In the genomic region with DNA sequence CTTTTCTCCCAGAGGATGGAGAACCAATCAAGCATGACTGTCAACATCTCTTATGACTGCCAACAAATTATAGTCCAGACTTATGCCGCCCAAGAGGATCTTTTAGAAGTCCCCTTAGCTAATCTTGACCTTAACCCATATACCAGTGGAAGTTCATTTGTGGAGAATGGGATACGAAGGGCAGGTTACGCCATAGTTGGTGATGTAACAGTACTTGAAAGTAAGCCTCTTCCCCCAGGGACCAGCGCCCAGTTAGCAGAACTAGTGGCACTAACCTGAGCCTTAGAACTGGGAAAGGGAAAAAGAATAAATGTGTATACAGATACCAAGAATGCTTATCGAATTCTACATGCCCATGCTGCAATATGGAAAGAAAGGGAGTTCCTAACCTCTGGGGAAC, we compare ENCODE assay signal across 10 cellular contexts. TPM values are rescaled to one million over a fixed set of nuclear protein-coding genes. Genes with fewer than 3 reads are reported as not detected.
A peak's percentile ranks its signal among the peaks of the same experiment; 100 is the strongest.
DNase-seq lines count a peak whose midpoint lies in the region; ATAC-seq, FAIRE-seq and TF ChIP-seq lines count a peak whose summit lies in the region.
"Not testable (repeated sequence)": the region's sequence is repeated elsewhere in the genome, so short reads cannot be mapped to it uniquely, and the experiment has no call there.
"Had no signal": no experiment of that assay in that cellular context is flagged by ENCODE, and none has a peak within 500 bp of the region (broad histone marks: within the 10 kb centered on the region; RNA-seq: fewer than 3 reads in every experiment).

No MANE protein-coding gene starts in this region.

- not testable (repeated sequence) for H2BK5ac ChIP-seq in mesendoderm (ENCODE audit: low read length)

- H3K27ac ChIP-seq in endodermal cell (ENCODE audit: low read depth, low read length); HepG2 (ENCODE audit: extremely low read length, insufficient read depth, low read length); mesendoderm (ENCODE audit: low read depth, low read length): not testable (repeated sequence)

- not testable (repeated sequence) for H3K9ac ChIP-seq in endodermal cell (ENCODE audit: extremely low read depth, low read length, poor library complexity, severe bottlenecking); HepG2 (ENCODE audit: insufficient read depth, low read depth, low read length); mesendoderm (ENCODE audit: low read length)

- ATAC-seq in HepG2 = not testable (repeated sequence)

- H3K4me3 ChIP-seq in NB4 (ENCODE audit: low read depth, low read length); HepG2 (replicated peaks in 1 of 3; ENCODE audit: insufficient read depth in 1 of 3, low read depth in 2 of 3, low read length in 3 of 3); mesendoderm (ENCODE audit: low read length): not testable (repeated sequence)
- H3K4me3 ChIP-seq in endodermal cell (ENCODE audit: low read length) = peak overlapping the region; percentile 8

- not testable (repeated sequence) for H2BK120ac ChIP-seq in mesendoderm (ENCODE audit: low read depth, low read length)

- H3K27me3 ChIP-seq in endodermal cell (ENCODE audit: control insufficient read depth, insufficient read depth, low read length, poor library complexity, severe bottlenecking) (peaks cover 23% of the 10 kb centered on the region), HepG2 (ENCODE audit: control insufficient read depth in 1 of 2, insufficient read depth in 2 of 2, low read length in 2 of 2) (peaks cover 0 to 16% of the 10 kb centered on the region in 2 experiments; a peak in 3 of 5 replicates), mesendoderm (ENCODE audit: insufficient read depth, low read length, poor library complexity) (peaks cover 14% of the 10 kb centered on the region)

- not testable (repeated sequence) for H3K18ac ChIP-seq in mesendoderm (ENCODE audit: low read length)

- POLR2A ChIA-PET in HepG2 (lab: Yijun Ruan, JAX) = not testable (repeated sequence)

- H3K9me3 ChIP-seq in endodermal cell (ENCODE audit: control insufficient read depth, low read length) (peaks cover 26% of the 10 kb centered on the region), HepG2 (ENCODE audit: low read length) (peaks cover 11% of the 10 kb centered on the region)

- H3K4me1 ChIP-seq in endodermal cell (ENCODE audit: control insufficient read depth, insufficient read depth, low read length); mesendoderm (ENCODE audit: control insufficient read depth, low read depth, low read length): not testable (repeated sequence)
- peaks cover 52% of the 10 kb centered on the region for H3K4me1 ChIP-seq in HepG2 (ENCODE audit: insufficient read depth, low read length)

- H3K27ac Mint-ChIP-seq in endodermal cell = not testable (repeated sequence)

- H2AFZ ChIP-seq in HepG2 (ENCODE audit: low read length) = not testable (repeated sequence)

- H4K8ac ChIP-seq in mesendoderm (ENCODE audit: low read depth, low read length) = not testable (repeated sequence)

- H3K79me1 ChIP-seq in mesendoderm (ENCODE audit: low read length) = not testable (repeated sequence)

- in situ Hi-C loops in HepG2 (cut with HindIII; ENCODE audit: extremely low pct_ligation_motif_present, low pct_unique_long_range_greater_than_20kb) = not testable (repeated sequence)

- not testable (repeated sequence) for H4K5ac ChIP-seq in mesendoderm (ENCODE audit: low read length)

- H3K4ac ChIP-seq in mesendoderm (ENCODE audit: low read depth, low read length) = not testable (repeated sequence)

- peak overlapping the region; percentile 49 for H3K56ac ChIP-seq in mesendoderm (ENCODE audit: low read length)

- not testable (repeated sequence) for H2BK15ac ChIP-seq in mesendoderm (replicated peaks; ENCODE audit: low read depth)

- WGBS in endodermal cell (ENCODE audit: insufficient coverage in 1 of 2, insufficient read length in 1 of 2), 2 experiments = 94 to 97% methylated on average over 4 to 5 of the region's 5 CpGs
- 0% methylated on average over 5 of the region's 5 CpGs for WGBS in HepG2 (ENCODE audit: low lambda C conversion rate)
- no CpG with 5 or more reads among the region's 5 CpGs for WGBS in mesendoderm (ENCODE audit: extremely low coverage, insufficient coverage, low lambda C conversion rate)

- not testable (repeated sequence) for TF ChIP-seq EP300 in HepG2 (IDR thresholded peaks at IDR 0.05; ENCODE audit: low read depth in 2 of 2, low read length in 2 of 2); HepG2 (CRISPR knock-in tag; IDR thresholded peaks at IDR 0.05; ENCODE audit: borderline replicate concordance)

- H3K4me3 Mint-ChIP-seq in endodermal cell = not testable (repeated sequence)

- H3K9me3 Mint-ChIP-seq in endodermal cell = peaks cover 26% of the 10 kb centered on the region

- FAIRE-seq in HepG2 (lab: Jason Lieb, UNC) = peak; percentile 15

- DNase-seq in DMS79 treated with DMSO at 0.1 percent for 48 hours (lab: John Stamatoyannopoulos, UW) (peak; percentile 35), NB4 (ENCODE audit: low read depth) (peak; percentile 64), SIG-M5 treated with dmso at 0.1 percent for 504 hours (lab: John Stamatoyannopoulos, UW; ENCODE audit: unreplicated experiment) (peak; percentile 15)
- not testable (repeated sequence) for DNase-seq in endodermal cell; HepG2 (ENCODE audit: low spot score); mesendoderm

- not testable (repeated sequence) for TF ChIP-seq POLR2A in NB4 (IDR thresholded peaks at IDR 0.05; ENCODE audit: extremely low read depth, insufficient read length); HepG2 (IDR thresholded peaks at IDR 0.05; ENCODE audit: insufficient read depth in 1 of 2, low read depth in 2 of 2, low read length in 2 of 2)

- H3K4me2 ChIP-seq in HepG2 (ENCODE audit: low read depth, low read length) = peak overlapping the region; percentile 47
- not testable (repeated sequence) for H3K4me2 ChIP-seq in mesendoderm (ENCODE audit: low read length)

- not testable (repeated sequence) for H2AK5ac ChIP-seq in mesendoderm (ENCODE audit: low read length)

- H3K36me3 ChIP-seq in endodermal cell (ENCODE audit: control insufficient read depth, insufficient read depth, low read length); HepG2 (replicated peaks in 1 of 2; ENCODE audit: control insufficient read depth in 1 of 2, insufficient read depth in 2 of 2, low read length in 2 of 2); mesendoderm (ENCODE audit: control insufficient read depth, insufficient read depth, low read length): not testable (repeated sequence)

- not testable (repeated sequence) for H4K20me1 ChIP-seq in HepG2 (ENCODE audit: insufficient read depth, low read length)

- not testable (repeated sequence) for H3K23ac ChIP-seq in mesendoderm (ENCODE audit: low read length)

- H3K36me3 Mint-ChIP-seq in endodermal cell (ENCODE audit: low read depth) = not testable (repeated sequence)

- not testable (repeated sequence) for TF ChIP-seq CTCF in NB4 (IDR thresholded peaks at IDR 0.05; ENCODE audit: low read depth, low read length); endodermal cell (conservative IDR thresholded peaks at IDR 0.05); HepG2 (CRISPR knock-in tag; IDR thresholded peaks at IDR 0.05)

- intact Hi-C loops in HepG2 (cut with micrococcal nuclease; ENCODE audit: unreplicated experiment) = not testable (repeated sequence)

- peaks cover 37% of the 10 kb centered on the region for H3K27me3 Mint-ChIP-seq in endodermal cell (ENCODE audit: insufficient read depth)

- H3K4me1 Mint-ChIP-seq in endodermal cell = peaks cover 22% of the 10 kb centered on the region

- not testable (repeated sequence) for TF ChIP-seq RAD21 in HepG2 (CRISPR knock-in tag; IDR thresholded peaks at IDR 0.05)

- BruUV-seq in HepG2 (replicated peaks; lab: Mats Ljungman, UMichigan) = not testable (repeated sequence)

- CTCF ChIA-PET in HepG2 (lab: Yijun Ruan, JAX; ENCODE audit: low intra/inter-chr PET ratio, low total read pairs) = not testable (repeated sequence)

- H3K79me2 ChIP-seq in HepG2 (ENCODE audit: insufficient read depth, low read length); mesendoderm (ENCODE audit: control insufficient read depth, insufficient read depth, low read length): not testable (repeated sequence)

RNA-seq across cellular contexts. Expression of gene PCP4L1, which starts 3.2 kb away (rescaled TPM):
- 10 to 100 TPM in 1 of 2 donors, 1 to 10 TPM in 1; 4.0 to 11.3 TPM for total RNA-seq in endodermal cell
- not detected for polyA plus RNA-seq in endodermal cell (2013, experiment 1 of 2)
- polyA plus RNA-seq in endodermal cell (2013, experiment 2 of 2) = 0.33 TPM
- total RNA-seq in HepG2 (2016; rRNA removed; fragmentation: Illumina TruSeq; extraction: Trizol) = not detected in 2 replicates
- not detected in 2 replicates for total RNA-seq in HepG2 (2016; cell fraction: cytosol; rRNA removed; fragmentation: Illumina TruSeq; extraction: Trizol; ENCODE audit: low read depth)
- 0.11 TPM in 1 of 2 replicates, not detected in the other for total RNA-seq in HepG2 (2016; cell fraction: insoluble cytoplasmic fraction; rRNA removed; fragmentation: Illumina TruSeq; extraction: Trizol)
- total RNA-seq in HepG2 (2016; cell fraction: membrane; rRNA removed; fragmentation: Illumina TruSeq; extraction: Trizol) = 0.12 and 0.17 TPM in 2 replicates
- 0.25 TPM in 1 of 2 replicates, not detected in the other for total RNA-seq in HepG2 (2016; cell fraction: nucleus; rRNA removed; fragmentation: Illumina TruSeq; extraction: Trizol)
- 0.28 and 0.59 TPM in 2 replicates for polyA plus RNA-seq in HepG2 (2011; rRNA removed)
- polyA plus RNA-seq in HepG2 (2011; cell fraction: cytosol; rRNA removed) = 0.09 and 0.28 TPM in 2 replicates
- 0.29 and 0.38 TPM in 2 replicates for polyA plus RNA-seq in HepG2 (2011; cell fraction: nucleus; rRNA removed)
- 0.37 and 1.6 TPM in 2 replicates for polyA plus RNA-seq in HepG2 (2012)
- not detected in 2 replicates for polyA plus RNA-seq in HepG2 (2016; cell fraction: cytosol; fragmentation: Illumina TruSeq; extraction: Trizol; ENCODE audit: low read depth)
- polyA plus RNA-seq in HepG2 (2016; cell fraction: insoluble cytoplasmic fraction; fragmentation: Illumina TruSeq; extraction: Trizol; ENCODE audit: low read depth) = 0.23 TPM in 1 of 2 replicates, not detected in the other
- not detected in 2 replicates for polyA plus RNA-seq in HepG2 (2016; cell fraction: membrane; fragmentation: Illumina TruSeq; extraction: Trizol; ENCODE audit: low read depth)
- not detected in 2 replicates for polyA plus RNA-seq in HepG2 (2016; cell fraction: nucleus; fragmentation: Illumina TruSeq; extraction: Trizol; ENCODE audit: insufficient read depth, low read depth)
- 0.26 TPM in 1 of 2 replicates, not detected in the other for polyA minus RNA-seq in HepG2 (2011; rRNA and poly(A)+ RNA removed; ENCODE audit: low replicate concordance)
- not detected in 2 replicates for polyA minus RNA-seq in HepG2 (2011; cell fraction: cytosol; rRNA and poly(A)+ RNA removed)
- polyA minus RNA-seq in HepG2 (2011; cell fraction: nucleus; rRNA and poly(A)+ RNA removed) = 0.37 TPM in 1 of 2 replicates, not detected in the other
- 0.83 TPM for polyA plus RNA-seq in mesendoderm (2013, experiment 1 of 2)
- 0.66 TPM for polyA plus RNA-seq in mesendoderm (2013, experiment 2 of 2)
- total RNA-seq: Calu3; CD4-positive, alpha-beta memory T cell; HFFc6 had no signal
- polyA plus RNA-seq: A549; CD4-positive, alpha-beta memory T cell had no signal

RNA-seq across cellular contexts. Expression of gene NR1I3, which starts 17.3 kb away (rescaled TPM):
- not detected for total RNA-seq in endodermal cell
- not detected for polyA plus RNA-seq in endodermal cell (2013, experiment 1 of 2)
- polyA plus RNA-seq in endodermal cell (2013, experiment 2 of 2) = not detected
- total RNA-seq in HepG2 (2016; rRNA removed; fragmentation: Illumina TruSeq; extraction: Trizol) = 0.60 and 0.95 TPM in 2 replicates
- 0.44 and 0.61 TPM in 2 replicates for total RNA-seq in HepG2 (2016; cell fraction: cytosol; rRNA removed; fragmentation: Illumina TruSeq; extraction: Trizol; ENCODE audit: low read depth)
- 0.62 and 1.3 TPM in 2 replicates for total RNA-seq in HepG2 (2016; cell fraction: insoluble cytoplasmic fraction; rRNA removed; fragmentation: Illumina TruSeq; extraction: Trizol)
- 0.28 and 1.5 TPM in 2 replicates for total RNA-seq in HepG2 (2016; cell fraction: membrane; rRNA removed; fragmentation: Illumina TruSeq; extraction: Trizol)
- 1.3 and 1.6 TPM in 2 replicates for total RNA-seq in HepG2 (2016; cell fraction: nucleus; rRNA removed; fragmentation: Illumina TruSeq; extraction: Trizol)
- polyA plus RNA-seq in HepG2 (2011; rRNA removed) = 0.56 and 0.62 TPM in 2 replicates
- 0.25 and 0.55 TPM in 2 replicates for polyA plus RNA-seq in HepG2 (2011; cell fraction: cytosol; rRNA removed)
- 2.3 and 3.0 TPM in 2 replicates for polyA plus RNA-seq in HepG2 (2011; cell fraction: nucleus; rRNA removed)
- 1.4 and 5.3 TPM in 2 replicates for polyA plus RNA-seq in HepG2 (2012)
- 0.33 and 0.49 TPM in 2 replicates for polyA plus RNA-seq in HepG2 (2016; cell fraction: cytosol; fragmentation: Illumina TruSeq; extraction: Trizol; ENCODE audit: low read depth)
- 0.58 and 0.98 TPM in 2 replicates for polyA plus RNA-seq in HepG2 (2016; cell fraction: insoluble cytoplasmic fraction; fragmentation: Illumina TruSeq; extraction: Trizol; ENCODE audit: low read depth)
- polyA plus RNA-seq in HepG2 (2016; cell fraction: membrane; fragmentation: Illumina TruSeq; extraction: Trizol; ENCODE audit: low read depth) = 0.23 and 0.64 TPM in 2 replicates
- 1.1 and 2.0 TPM in 2 replicates for polyA plus RNA-seq in HepG2 (2016; cell fraction: nucleus; fragmentation: Illumina TruSeq; extraction: Trizol; ENCODE audit: insufficient read depth, low read depth)
- polyA minus RNA-seq in HepG2 (2011; rRNA and poly(A)+ RNA removed; ENCODE audit: low replicate concordance) = 0.32 TPM in 1 of 2 replicates, not detected in the other
- polyA minus RNA-seq in HepG2 (2011; cell fraction: cytosol; rRNA and poly(A)+ RNA removed) = not detected in 2 replicates
- 0.62 and 1.7 TPM in 2 replicates for polyA minus RNA-seq in HepG2 (2011; cell fraction: nucleus; rRNA and poly(A)+ RNA removed)
- not detected for polyA plus RNA-seq in mesendoderm (2013, experiment 1 of 2)
- not detected for polyA plus RNA-seq in mesendoderm (2013, experiment 2 of 2)
- total RNA-seq: Calu3; CD4-positive, alpha-beta memory T cell; HFFc6 had no signal
- polyA plus RNA-seq: A549 had no signal

RNA-seq across cellular contexts. Expression of gene TOMM40L, which starts 29.4 kb away (rescaled TPM):
- 10 to 100 TPM in 1 of 2 donors, 1 to 10 TPM in 1; 9.0 to 11.6 TPM for total RNA-seq in endodermal cell
- polyA plus RNA-seq in endodermal cell (2013, experiment 1 of 2) = 9.8 TPM
- polyA plus RNA-seq in endodermal cell (2013, experiment 2 of 2) = 10.6 TPM
- total RNA-seq in HepG2 (2016; rRNA removed; fragmentation: Illumina TruSeq; extraction: Trizol) = 26.2 and 29.1 TPM in 2 replicates
- 8.5 and 8.6 TPM in 2 replicates for total RNA-seq in HepG2 (2016; cell fraction: cytosol; rRNA removed; fragmentation: Illumina TruSeq; extraction: Trizol; ENCODE audit: low read depth)
- total RNA-seq in HepG2 (2016; cell fraction: insoluble cytoplasmic fraction; rRNA removed; fragmentation: Illumina TruSeq; extraction: Trizol) = 26.8 and 29.0 TPM in 2 replicates
- total RNA-seq in HepG2 (2016; cell fraction: membrane; rRNA removed; fragmentation: Illumina TruSeq; extraction: Trizol) = 28.7 and 28.9 TPM in 2 replicates
- total RNA-seq in HepG2 (2016; cell fraction: nucleus; rRNA removed; fragmentation: Illumina TruSeq; extraction: Trizol) = 18.4 and 20.4 TPM in 2 replicates
- polyA plus RNA-seq in HepG2 (2011; rRNA removed) = 14.1 and 16.9 TPM in 2 replicates
- polyA plus RNA-seq in HepG2 (2011; cell fraction: cytosol; rRNA removed) = 15.2 and 16.3 TPM in 2 replicates
- 29.3 and 32.6 TPM in 2 replicates for polyA plus RNA-seq in HepG2 (2011; cell fraction: nucleus; rRNA removed)
- 8.7 and 12.4 TPM in 2 replicates for polyA plus RNA-seq in HepG2 (2012)
- 8.3 and 8.8 TPM in 2 replicates for polyA plus RNA-seq in HepG2 (2016; cell fraction: cytosol; fragmentation: Illumina TruSeq; extraction: Trizol; ENCODE audit: low read depth)
- polyA plus RNA-seq in HepG2 (2016; cell fraction: insoluble cytoplasmic fraction; fragmentation: Illumina TruSeq; extraction: Trizol; ENCODE audit: low read depth) = 26.8 and 28.0 TPM in 2 replicates
- polyA plus RNA-seq in HepG2 (2016; cell fraction: membrane; fragmentation: Illumina TruSeq; extraction: Trizol; ENCODE audit: low read depth) = 20.9 and 21.0 TPM in 2 replicates
- 34.0 and 43.4 TPM in 2 replicates for polyA plus RNA-seq in HepG2 (2016; cell fraction: nucleus; fragmentation: Illumina TruSeq; extraction: Trizol; ENCODE audit: insufficient read depth, low read depth)
- polyA minus RNA-seq in HepG2 (2011; rRNA and poly(A)+ RNA removed; ENCODE audit: low replicate concordance) = 52.6 and 61.0 TPM in 2 replicates
- 9.3 and 13.5 TPM in 2 replicates for polyA minus RNA-seq in HepG2 (2011; cell fraction: cytosol; rRNA and poly(A)+ RNA removed)
- polyA minus RNA-seq in HepG2 (2011; cell fraction: nucleus; rRNA and poly(A)+ RNA removed) = 20.0 and 25.9 TPM in 2 replicates
- polyA plus RNA-seq in mesendoderm (2013, experiment 1 of 2) = 12.4 TPM
- 12.1 TPM for polyA plus RNA-seq in mesendoderm (2013, experiment 2 of 2)

RNA-seq across cellular contexts. Expression of gene APOA2, which starts 31.9 kb away (rescaled TPM):
- total RNA-seq in endodermal cell = 100 to 1,000 TPM; 268 to 396 TPM
- 149 TPM for polyA plus RNA-seq in endodermal cell (2013, experiment 1 of 2)
- 136 TPM for polyA plus RNA-seq in endodermal cell (2013, experiment 2 of 2)
- total RNA-seq in HepG2 (2016; rRNA removed; fragmentation: Illumina TruSeq; extraction: Trizol) = 4,370 and 6,293 TPM in 2 replicates
- total RNA-seq in HepG2 (2016; cell fraction: cytosol; rRNA removed; fragmentation: Illumina TruSeq; extraction: Trizol; ENCODE audit: low read depth) = 3,975 and 6,491 TPM in 2 replicates
- 4,472 and 6,358 TPM in 2 replicates for total RNA-seq in HepG2 (2016; cell fraction: insoluble cytoplasmic fraction; rRNA removed; fragmentation: Illumina TruSeq; extraction: Trizol)
- 3,955 and 6,101 TPM in 2 replicates for total RNA-seq in HepG2 (2016; cell fraction: membrane; rRNA removed; fragmentation: Illumina TruSeq; extraction: Trizol)
- 3,810 and 3,934 TPM in 2 replicates for total RNA-seq in HepG2 (2016; cell fraction: nucleus; rRNA removed; fragmentation: Illumina TruSeq; extraction: Trizol)
- 18,293 and 18,774 TPM in 2 replicates for polyA plus RNA-seq in HepG2 (2011; rRNA removed)
- 17,633 and 21,546 TPM in 2 replicates for polyA plus RNA-seq in HepG2 (2011; cell fraction: cytosol; rRNA removed)
- 4,893 and 6,777 TPM in 2 replicates for polyA plus RNA-seq in HepG2 (2011; cell fraction: nucleus; rRNA removed)
- polyA plus RNA-seq in HepG2 (2012) = 14,747 and 16,401 TPM in 2 replicates
- 6,184 and 9,695 TPM in 2 replicates for polyA plus RNA-seq in HepG2 (2016; cell fraction: cytosol; fragmentation: Illumina TruSeq; extraction: Trizol; ENCODE audit: low read depth)
- polyA plus RNA-seq in HepG2 (2016; cell fraction: insoluble cytoplasmic fraction; fragmentation: Illumina TruSeq; extraction: Trizol; ENCODE audit: low read depth) = 5,809 and 5,829 TPM in 2 replicates
- 5,233 and 7,551 TPM in 2 replicates for polyA plus RNA-seq in HepG2 (2016; cell fraction: membrane; fragmentation: Illumina TruSeq; extraction: Trizol; ENCODE audit: low read depth)
- polyA plus RNA-seq in HepG2 (2016; cell fraction: nucleus; fragmentation: Illumina TruSeq; extraction: Trizol; ENCODE audit: insufficient read depth, low read depth) = 8,211 and 8,782 TPM in 2 replicates
- polyA minus RNA-seq in HepG2 (2011; rRNA and poly(A)+ RNA removed; ENCODE audit: low replicate concordance) = 2.8 and 6,464 TPM in 2 replicates
- 2,868 and 2,995 TPM in 2 replicates for polyA minus RNA-seq in HepG2 (2011; cell fraction: cytosol; rRNA and poly(A)+ RNA removed)
- 1,031 and 1,480 TPM in 2 replicates for polyA minus RNA-seq in HepG2 (2011; cell fraction: nucleus; rRNA and poly(A)+ RNA removed)
- polyA plus RNA-seq in mesendoderm (2013, experiment 1 of 2) = 0.60 TPM
- polyA plus RNA-seq in mesendoderm (2013, experiment 2 of 2) = 0.50 TPM
- total RNA-seq: Calu3; CD4-positive, alpha-beta memory T cell; HFFc6 had no signal
- polyA plus RNA-seq: A549; CD4-positive, alpha-beta memory T cell had no signal

RNA-seq across cellular contexts. Expression of gene FCER1G, which starts 40.2 kb away (rescaled TPM):
- total RNA-seq in endodermal cell (under 1 TPM; 0.68 to 0.69 TPM), HepG2 (2016; rRNA removed; fragmentation: Illumina TruSeq; extraction: Trizol) (1.3 and 1.5 TPM in 2 replicates)
- not detected for polyA plus RNA-seq in endodermal cell (2013, experiment 1 of 2)
- polyA plus RNA-seq in endodermal cell (2013, experiment 2 of 2) = not detected
- total RNA-seq in HepG2 (2016; cell fraction: cytosol; rRNA removed; fragmentation: Illumina TruSeq; extraction: Trizol; ENCODE audit: low read depth) = 2.0 and 3.3 TPM in 2 replicates
- 0.74 and 1.1 TPM in 2 replicates for total RNA-seq in HepG2 (2016; cell fraction: insoluble cytoplasmic fraction; rRNA removed; fragmentation: Illumina TruSeq; extraction: Trizol)
- 0.87 and 1.3 TPM in 2 replicates for total RNA-seq in HepG2 (2016; cell fraction: membrane; rRNA removed; fragmentation: Illumina TruSeq; extraction: Trizol)
- 1.1 TPM in 1 of 2 replicates, not detected in the other for total RNA-seq in HepG2 (2016; cell fraction: nucleus; rRNA removed; fragmentation: Illumina TruSeq; extraction: Trizol)
- polyA plus RNA-seq in HepG2 (2011; rRNA removed) = 4.7 and 6.4 TPM in 2 replicates
- polyA plus RNA-seq in HepG2 (2011; cell fraction: cytosol; rRNA removed) = 3.0 and 4.5 TPM in 2 replicates
- 2.7 and 3.0 TPM in 2 replicates for polyA plus RNA-seq in HepG2 (2011; cell fraction: nucleus; rRNA removed)
- 2.5 and 4.9 TPM in 2 replicates for polyA plus RNA-seq in HepG2 (2012)
- 1.8 and 2.9 TPM in 2 replicates for polyA plus RNA-seq in HepG2 (2016; cell fraction: cytosol; fragmentation: Illumina TruSeq; extraction: Trizol; ENCODE audit: low read depth)
- polyA plus RNA-seq in HepG2 (2016; cell fraction: insoluble cytoplasmic fraction; fragmentation: Illumina TruSeq; extraction: Trizol; ENCODE audit: low read depth) = 3.0 and 3.5 TPM in 2 replicates
- polyA plus RNA-seq in HepG2 (2016; cell fraction: membrane; fragmentation: Illumina TruSeq; extraction: Trizol; ENCODE audit: low read depth) = 2.1 and 3.2 TPM in 2 replicates
- polyA plus RNA-seq in HepG2 (2016; cell fraction: nucleus; fragmentation: Illumina TruSeq; extraction: Trizol; ENCODE audit: insufficient read depth, low read depth) = 3.8 and 3.9 TPM in 2 replicates
- polyA minus RNA-seq in HepG2 (2011; rRNA and poly(A)+ RNA removed; ENCODE audit: low replicate concordance) = 3.2 TPM in 1 of 2 replicates, not detected in the other
- polyA minus RNA-seq in HepG2 (2011; cell fraction: cytosol; rRNA and poly(A)+ RNA removed) = 1.2 TPM in 1 of 2 replicates, not detected in the other
- polyA minus RNA-seq in HepG2 (2011; cell fraction: nucleus; rRNA and poly(A)+ RNA removed) = 2.4 and 2.5 TPM in 2 replicates
- 0.56 TPM for polyA plus RNA-seq in mesendoderm (2013, experiment 1 of 2)
- 0.80 TPM for polyA plus RNA-seq in mesendoderm (2013, experiment 2 of 2)
- total RNA-seq: Calu3 had no signal
